2 cellular contexts compared by ENCODE assay signal in the genomic region with DNA sequence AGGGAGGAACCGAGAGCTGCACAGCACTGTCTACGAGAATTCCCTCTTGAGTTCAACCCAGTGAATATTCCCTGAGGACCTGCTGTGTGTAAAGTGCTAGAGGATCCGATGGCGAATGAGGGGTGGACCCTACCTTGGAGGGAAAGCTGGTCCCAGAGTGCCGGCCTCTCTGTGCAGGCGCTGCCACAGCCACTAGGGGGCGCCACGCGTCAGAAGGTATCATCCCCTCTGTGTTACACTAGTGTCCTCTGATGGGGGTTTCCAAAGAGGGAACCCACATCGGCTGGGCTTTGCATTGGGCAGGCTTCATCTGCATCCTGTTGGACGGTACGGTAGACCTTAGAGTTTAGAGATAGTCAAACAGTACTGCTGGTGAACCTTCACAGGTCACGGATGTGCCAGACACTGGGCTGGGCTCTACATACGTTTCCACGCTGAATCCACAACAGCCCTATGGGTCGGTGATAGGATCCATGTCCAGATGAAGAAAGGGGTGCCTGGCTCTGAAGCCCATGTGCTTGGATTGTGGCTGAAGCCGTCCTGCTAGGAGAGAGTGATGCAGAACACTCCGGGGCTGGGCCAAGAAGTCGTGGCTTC.
TF ChIP-seq lines count a peak whose summit lies in the region.

No MANE protein-coding gene starts in this region.

TF ChIP-seq in H1, 55 proteins besides CTCF, POLR2A, EP300 and RAD21 (continues in another document):
- no peak for TF ChIP-seq JUN (IDR thresholded peaks at IDR 0.05; ENCODE audit: low read depth, low read length)
- TF ChIP-seq RFX5 (IDR thresholded peaks at IDR 0.05; ENCODE audit: borderline replicate concordance, low read depth, low read length), result no peak
- no peak for TF ChIP-seq CHD7 (IDR thresholded peaks at IDR 0.05; ENCODE audit: insufficient replicate concordance, low read length)
- TF ChIP-seq ATF2 (IDR thresholded peaks at IDR 0.05; ENCODE audit: low read length), result no peak
- TF ChIP-seq SP4 (IDR thresholded peaks at IDR 0.05; ENCODE audit: low read length), result no peak
- no peak for TF ChIP-seq ZNF274 (IDR thresholded peaks at IDR 0.05; ENCODE audit: borderline replicate concordance, extremely low read depth, low read length)
- TF ChIP-seq TBP (IDR thresholded peaks at IDR 0.05; ENCODE audit: low read depth, low read length), result no peak
- TF ChIP-seq YY1 (IDR thresholded peaks at IDR 0.05; ENCODE audit: low read depth, low read length), result no peak
- TF ChIP-seq BCL11A (IDR thresholded peaks at IDR 0.05; ENCODE audit: low read depth in 2 of 2, low read length in 2 of 2), result no peak
- TF ChIP-seq E2F6 (IDR thresholded peaks at IDR 0.05), result no peak
- TF ChIP-seq SUZ12 (IDR thresholded peaks at IDR 0.05; ENCODE audit: low read length), result no peak

TF ChIP-seq in neural cell, 6 proteins besides CTCF, POLR2A, EP300 and RAD21:
- no peak for TF ChIP-seq TAF1 (IDR thresholded peaks at IDR 0.05; ENCODE audit: low read depth)
- TF ChIP-seq, protein P1, sequence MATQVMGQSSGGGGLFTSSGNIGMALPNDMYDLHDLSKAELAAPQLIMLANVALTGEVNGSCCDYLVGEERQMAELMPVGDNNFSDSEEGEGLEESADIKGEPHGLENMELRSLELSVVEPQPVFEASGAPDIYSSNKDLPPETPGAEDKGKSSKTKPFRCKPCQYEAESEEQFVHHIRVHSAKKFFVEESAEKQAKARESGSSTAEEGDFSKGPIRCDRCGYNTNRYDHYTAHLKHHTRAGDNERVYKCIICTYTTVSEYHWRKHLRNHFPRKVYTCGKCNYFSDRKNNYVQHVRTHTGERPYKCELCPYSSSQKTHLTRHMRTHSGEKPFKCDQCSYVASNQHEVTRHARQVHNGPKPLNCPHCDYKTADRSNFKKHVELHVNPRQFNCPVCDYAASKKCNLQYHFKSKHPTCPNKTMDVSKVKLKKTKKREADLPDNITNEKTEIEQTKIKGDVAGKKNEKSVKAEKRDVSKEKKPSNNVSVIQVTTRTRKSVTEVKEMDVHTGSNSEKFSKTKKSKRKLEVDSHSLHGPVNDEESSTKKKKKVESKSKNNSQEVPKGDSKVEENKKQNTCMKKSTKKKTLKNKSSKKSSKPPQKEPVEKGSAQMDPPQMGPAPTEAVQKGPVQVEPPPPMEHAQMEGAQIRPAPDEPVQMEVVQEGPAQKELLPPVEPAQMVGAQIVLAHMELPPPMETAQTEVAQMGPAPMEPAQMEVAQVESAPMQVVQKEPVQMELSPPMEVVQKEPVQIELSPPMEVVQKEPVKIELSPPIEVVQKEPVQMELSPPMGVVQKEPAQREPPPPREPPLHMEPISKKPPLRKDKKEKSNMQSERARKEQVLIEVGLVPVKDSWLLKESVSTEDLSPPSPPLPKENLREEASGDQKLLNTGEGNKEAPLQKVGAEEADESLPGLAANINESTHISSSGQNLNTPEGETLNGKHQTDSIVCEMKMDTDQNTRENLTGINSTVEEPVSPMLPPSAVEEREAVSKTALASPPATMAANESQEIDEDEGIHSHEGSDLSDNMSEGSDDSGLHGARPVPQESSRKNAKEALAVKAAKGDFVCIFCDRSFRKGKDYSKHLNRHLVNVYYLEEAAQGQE (IDR thresholded peaks at IDR 0.05; ENCODE audit: borderline replicate concordance), result no peak
- TF ChIP-seq MXI1 (conservative IDR thresholded peaks at IDR 0.05; ENCODE audit: poor library complexity, severe bottlenecking), result no peak
- TF ChIP-seq EZH2 (IDR thresholded peaks at IDR 0.05; ENCODE audit: borderline replicate concordance, insufficient read depth, low read length, poor library complexity, severe bottlenecking), result no peak
- no peak for TF ChIP-seq POLR2AphosphoS5 (IDR thresholded peaks at IDR 0.05)
- TF ChIP-seq SMC3 (conservative IDR thresholded peaks at IDR 0.05; ENCODE audit: poor library complexity), result no peak
